13 cellular contexts compared by ENCODE assay signal in genomic region chr3:4949659-4950058, GRCh38.
"Had no signal": no experiment of that assay in that cellular context is flagged by ENCODE, and none has a peak within 500 bp of the region (broad histone marks: within the 10 kb centered on the region; RNA-seq: fewer than 3 reads in every experiment).

No MANE protein-coding gene starts in this region.

- ATAC-seq: activated CD8-positive, alpha-beta T cell treated with anti-CD3 and anti-CD28 coated beads, Interleukin-2, amount 10 ng/mL, durations not matched to agents 7 days and 5 days; left colon; natural killer cell; stimulated activated effector memory CD8-positive, alpha-beta T cell treated with anti-CD3 and anti-CD28 coated beads, Interleukin-12 subunit alpha, Interleukin-12 subunit beta, amount 100 ng/mL, for 72 hours; T-helper 17 cell; WTC11 had no signal

- H3K9me3 ChIP-seq: ascending aorta, colonic mucosa, esophagus squamous epithelium had no signal

- H3K4me1 ChIP-seq: colonic mucosa had no signal

- H3K27ac ChIP-seq: ascending aorta, colonic mucosa had no signal

- H3K4me3 ChIP-seq: ascending aorta, colonic mucosa, esophagus squamous epithelium had no signal

- DNase-seq: activated CD4-positive, alpha-beta T cell treated with anti-CD3 and anti-CD28 coated beads for 48 hours; activated CD8-positive, alpha-beta memory T cell treated with anti-CD3 and anti-CD28 coated beads, Interleukin-2, amount 50 U/mL, for 48 hours; activated CD8-positive, alpha-beta T cell treated with anti-CD3 and anti-CD28 coated beads, Interleukin-2, amount 10 ng/mL, durations not matched to agents 7 days and 5 days; caudate nucleus; colonic mucosa; esophagus squamous epithelium; left colon; natural killer cell; occipital lobe; T-helper 17 cell had no signal

- H3K27me3 ChIP-seq: ascending aorta, colonic mucosa, esophagus squamous epithelium had no signal

- H3K36me3 ChIP-seq: ascending aorta, colonic mucosa, esophagus squamous epithelium had no signal
